1 cellular context compared by ENCODE assay signal in genomic region chr3:52685705-52686691, GRCh38.
TF ChIP-seq lines count a peak whose summit lies in the region.

TSS of gene GNL3 (plus strand) at chr3:52686032. CDS start at chr3:52686093, 61 bp downstream.
TSS of gene PBRM1 (minus strand) at chr3:52685913.

TF ChIP-seq in K562, 482 proteins besides CTCF, POLR2A, EP300 and RAD21 (continued from another document and continues in another):
- TF ChIP-seq CBFB (CRISPR knock-in tag; IDR thresholded peaks at IDR 0.05), result no peak
- no peak for TF ChIP-seq ARID1B (IDR thresholded peaks at IDR 0.05)
- TF ChIP-seq JUND (IDR thresholded peaks at IDR 0.05; ENCODE audit: borderline replicate concordance, low read depth, low read length), result peak; percentile 49
- no peak for TF ChIP-seq JUND (tag; IDR thresholded peaks at IDR 0.05; ENCODE audit: borderline replicate concordance, low read depth, low read length)
- TF ChIP-seq TBL1XR1 (IDR thresholded peaks at IDR 0.05; ENCODE audit: low read length in 2 of 2), result peak in 1 of 2 experiments; percentile 52; a peak in 1 of 4 replicates
- TF ChIP-seq ZBTB11 (CRISPR knock-in tag; IDR thresholded peaks at IDR 0.05), result peak in 1 of 3 experiments; percentile 90; a peak in 2 of 6 replicates
- TF ChIP-seq MYC (IDR thresholded peaks at IDR 0.05; ENCODE audit: low read depth, low read length), result peak; percentile 99
- peak; percentile 98 for TF ChIP-seq MYC (CRISPR knock-in tag; IDR thresholded peaks at IDR 0.05; ENCODE audit: borderline replicate concordance, low read depth)
- no peak for TF ChIP-seq DEAF1 (CRISPR knock-in tag; IDR thresholded peaks at IDR 0.05)
- TF ChIP-seq PRMT5 (CRISPR knock-in tag; IDR thresholded peaks at IDR 0.05), result no peak
- no peak for TF ChIP-seq KLF16 (IDR thresholded peaks at IDR 0.05)
- TF ChIP-seq SLC30A9 (CRISPR knock-in tag; IDR thresholded peaks at IDR 0.05), result no peak
- peak; percentile 62; the same call in 1 of the 2 replicates for TF ChIP-seq POLR2AphosphoS5 (IDR thresholded peaks at IDR 0.05; ENCODE audit: control insufficient read depth, insufficient read depth, low read depth, low read length)
- peak; percentile 84 for TF ChIP-seq ZFX (CRISPR knock-in tag; IDR thresholded peaks at IDR 0.05)
- TF ChIP-seq RUNX1 (IDR thresholded peaks at IDR 0.05; ENCODE audit: low read depth), result no peak
- no peak for TF ChIP-seq ZSCAN32 (CRISPR knock-in tag; IDR thresholded peaks at IDR 0.05)
- peak; percentile 79; the same call in 1 of the 2 replicates for TF ChIP-seq GTF2E2 (tag; IDR thresholded peaks at IDR 0.05)
- TF ChIP-seq POLR2G (IDR thresholded peaks at IDR 0.05; ENCODE audit: low read depth, low read length), result peak; percentile 97
- TF ChIP-seq ZNF511 (CRISPR knock-in tag; IDR thresholded peaks at IDR 0.05), result peak; percentile 19; the same call in 1 of the 2 replicates
- TF ChIP-seq ZNF707 (CRISPR knock-in tag; conservative IDR thresholded peaks at IDR 0.05), result no peak
- TF ChIP-seq SREBF1 (IDR thresholded peaks at IDR 0.05; ENCODE audit: borderline replicate concordance, low read depth, low read length), result no peak
- no peak for TF ChIP-seq ATF6 (CRISPR knock-in tag; IDR thresholded peaks at IDR 0.05)
- TF ChIP-seq RBFOX2 (IDR thresholded peaks at IDR 0.05; ENCODE audit: low read depth, low read length), result peak; percentile 99
- TF ChIP-seq TAF9B (IDR thresholded peaks at IDR 0.05; ENCODE audit: partially characterized antibody), result peak; percentile 86
- TF ChIP-seq SMARCE1 (IDR thresholded peaks at IDR 0.05), result no peak
- TF ChIP-seq THAP12 (CRISPR knock-in tag; IDR thresholded peaks at IDR 0.05), result peak; percentile 54; the same call in 1 of the 2 replicates
- peak; percentile 64; the same call in 1 of the 2 replicates for TF ChIP-seq JUN (IDR thresholded peaks at IDR 0.05; ENCODE audit: borderline replicate concordance, low read depth, low read length)
- TF ChIP-seq JUN (CRISPR knock-in tag; IDR thresholded peaks at IDR 0.05; ENCODE audit: borderline replicate concordance), result no peak
- no peak for TF ChIP-seq E2F3 (CRISPR knock-in tag; IDR thresholded peaks at IDR 0.05)
- no peak for TF ChIP-seq ZNF408 (CRISPR knock-in tag; IDR thresholded peaks at IDR 0.05; ENCODE audit: low read depth)
- 0 out of 2 replicates have a peak, but pooled peaks have one; percentile 53 for TF ChIP-seq ZBTB12 (CRISPR knock-in tag; IDR thresholded peaks at IDR 0.05)
- TF ChIP-seq L3MBTL2 (IDR thresholded peaks at IDR 0.05), result peak; percentile 73
- no peak for TF ChIP-seq SAFB (IDR thresholded peaks at IDR 0.05; ENCODE audit: borderline replicate concordance, low read depth, low read length)
- TF ChIP-seq MGA (IDR thresholded peaks at IDR 0.05), result peak; percentile 68
- peak; percentile 79 for TF ChIP-seq CCNT2 (IDR thresholded peaks at IDR 0.05; ENCODE audit: borderline replicate concordance, extremely low read depth, insufficient read length, low read depth, low read length)
